In genomic region chr14:55587847-55588246, GRCh38 we compare ENCODE assay signal across 15 cellular contexts. TPM values are rescaled to one million over a fixed set of nuclear protein-coding genes. Genes with fewer than 3 reads are reported as not detected.
DNase-seq lines count a peak whose midpoint lies in the region; ATAC-seq, FAIRE-seq and TF ChIP-seq lines count a peak whose summit lies in the region.
"Had no signal": no experiment of that assay in that cellular context is flagged by ENCODE, and none has a peak within 500 bp of the region (broad histone marks: within the 10 kb centered on the region; RNA-seq: fewer than 3 reads in every experiment).

No MANE protein-coding gene starts in this region.

- H3K4me2 ChIP-seq in PC-3 (ENCODE audit: low read length) (peak overlapping the region; percentile 18; the same call in 1 of the 2 replicates), fibroblast of lung (ENCODE audit: extremely low read depth, insufficient read depth, low read length) (peak overlapping the region; percentile 23)
- H3K4me2 ChIP-seq: BLaER1 treated with 17β-estradiol and CSF1 and Interleukin-3, amounts not matched to agents 10 nM and 100 nM had no signal

- H3F3A ChIP-seq in PC-3 (ENCODE audit: low read length, unreplicated experiment): no peaks in the 10 kb centered on the region

- TF ChIP-seq CTCF in PC-3 (conservative IDR thresholded peaks at IDR 0.05; ENCODE audit: low read depth, low read length): no peak
- no peak for TF ChIP-seq CTCF in fibroblast of lung (conservative IDR thresholded peaks at IDR 0.05 in 1 of 2, IDR thresholded peaks at IDR 0.05 in 1 of 2; ENCODE audit: low read depth in 1 of 2, low read length in 2 of 2)
- TF ChIP-seq CTCF in gastrocnemius medialis (IDR thresholded peaks at IDR 0.05 in 4 of 5, conservative IDR thresholded peaks at IDR 0.05 in 1 of 5): no peak

- no peak overlapping the region for H3K27ac ChIP-seq in PC-3 (ENCODE audit: low read length)
- H3K27ac ChIP-seq in fibroblast of lung (ENCODE audit: insufficient read depth, low read length): no peak overlapping the region
- peak overlapping the region in 3 of 4 donors; percentile 98 to 99 (median 98) for H3K27ac ChIP-seq in gastrocnemius medialis
- H3K27ac ChIP-seq in CD4-positive, alpha-beta memory T cell (ENCODE audit: low read depth, low read length): no peak overlapping the region
- H3K27ac ChIP-seq: BLaER1 treated with 17β-estradiol and CSF1 and Interleukin-3, amounts not matched to agents 10 nM and 100 nM; Peyer's patch had no signal

- no peak for TF ChIP-seq POLR2A in gastrocnemius medialis (IDR thresholded peaks at IDR 0.05)

- no peaks in the 10 kb centered on the region for H3K9me3 Mint-ChIP-seq in CD4-positive, alpha-beta memory T cell

- intact Hi-C loops in PC-3 (cut with micrococcal nuclease): no loop called here
- intact Hi-C loops in gastrocnemius medialis (cut with DNase I; ENCODE audit: low total_unique reads): no loop called here
- intact Hi-C loops in head of caudate nucleus (cut with DNase I): no loop called here
- intact Hi-C loops in CD4-positive, alpha-beta memory T cell (cut with micrococcal nuclease): loop anchor here (10.0 kb wide), 1 partner anchor 683 kb away; the partner anchor contains the start of gene GCH1

- H3K27me3 ChIP-seq in PC-3 (ENCODE audit: low read length) (no peaks in the 10 kb centered on the region), fibroblast of lung (ENCODE audit: control insufficient read depth, insufficient read depth, low read length) (no peaks in the 10 kb centered on the region), gastrocnemius medialis (no peaks in the 10 kb centered on the region)
- H3K27me3 ChIP-seq in CD4-positive, alpha-beta memory T cell (ENCODE audit: insufficient read depth, low read length): no peaks in the 10 kb centered on the region
- H3K27me3 ChIP-seq: BLaER1 treated with 17β-estradiol and CSF1 and Interleukin-3, amounts not matched to agents 10 nM and 100 nM; Peyer's patch had no signal

- BruUV-seq in PC-3 (replicated peaks; lab: Mats Ljungman, UMichigan): no TSS peak

- no peaks in the 10 kb centered on the region for H3K27me3 Mint-ChIP-seq in CD4-positive, alpha-beta memory T cell

- POLR2A ChIA-PET in PC-3 (lab: Charles Lee; ENCODE audit: unreplicated experiment): no interaction called here
- POLR2A ChIA-PET in CD4-positive, alpha-beta memory T cell (lab: Charles Lee; ENCODE audit: partially characterized antibody): interaction anchor here (0.6 kb wide), 1 partner anchor 328 kb away, joined by 4 read pairs; no protein-coding TSS in a partner anchor

- H4K20me1 ChIP-seq in PC-3 (ENCODE audit: low read length): peaks cover 82% of the 10 kb centered on the region
- peaks cover 3% of the 10 kb centered on the region for H4K20me1 ChIP-seq in fibroblast of lung (ENCODE audit: control insufficient read depth, extremely low read depth, insufficient read depth, low read length)

- FAIRE-seq in G401.6 (lab: Jason Lieb, UNC): peak; percentile 21

- peaks cover 41 to 65% (median 54%) of the 10 kb centered on the region in 4 donors for H3K4me1 Mint-ChIP-seq in CD4-positive, alpha-beta memory T cell

- H3K9ac ChIP-seq in PC-3 (ENCODE audit: low read length) (no peak overlapping the region), fibroblast of lung (ENCODE audit: insufficient read depth, low read length) (no peak overlapping the region)
- H3K9ac ChIP-seq: BLaER1 treated with 17β-estradiol and CSF1 and Interleukin-3, amounts not matched to agents 10 nM and 100 nM had no signal

- peak overlapping the region in 1 of 8 donors; percentile 27 for H3K4me3 Mint-ChIP-seq in CD4-positive, alpha-beta memory T cell

- CTCF ChIA-PET in PC-3 (lab: Charles Lee): interaction anchor here (0.6 kb wide), 1 partner anchor 150 kb away, joined by 4 read pairs; no protein-coding TSS in a partner anchor
- CTCF ChIA-PET in CD4-positive, alpha-beta memory T cell (lab: Charles Lee; ENCODE audit: partially characterized antibody): interaction anchor here (0.7 to 1.0 kb wide), 2 partner anchors 12 to 13 kb away, joined by 3 read pairs; no protein-coding TSS in a partner anchor

- H3K9me3 ChIP-seq in PC-3 (ENCODE audit: low read length): no peaks in the 10 kb centered on the region
- H3K9me3 ChIP-seq in fibroblast of lung (ENCODE audit: control insufficient read depth, insufficient read depth, low read depth, low read length): no peaks in the 10 kb centered on the region
- no peaks in the 10 kb centered on the region for H3K9me3 ChIP-seq in gastrocnemius medialis
- no peaks in the 10 kb centered on the region for H3K9me3 ChIP-seq in CD4-positive, alpha-beta memory T cell (ENCODE audit: control insufficient read depth in 1 of 2, low read length in 2 of 2)
- H3K9me3 ChIP-seq: Peyer's patch had no signal

- 0 out of 2 replicates have a peak, but pooled peaks cover 4% of the 10 kb centered on the region for H3K36me3 ChIP-seq in PC-3 (ENCODE audit: low read depth, low read length)
- H3K36me3 ChIP-seq in fibroblast of lung (ENCODE audit: control insufficient read depth, insufficient read depth, low read length): no peaks in the 10 kb centered on the region
- no peaks in the 10 kb centered on the region for H3K36me3 ChIP-seq in gastrocnemius medialis
- H3K36me3 ChIP-seq in CD4-positive, alpha-beta memory T cell (ENCODE audit: insufficient read depth, low read length): no peaks in the 10 kb centered on the region
- H3K36me3 ChIP-seq: Peyer's patch had no signal

- peaks cover 0 to 5% of the 10 kb centered on the region in 2 donors for H3K36me3 Mint-ChIP-seq in CD4-positive, alpha-beta memory T cell

- H3K4me1 ChIP-seq in PC-3 (ENCODE audit: insufficient read depth, low read length): peaks cover 71% of the 10 kb centered on the region
- peaks cover 13% of the 10 kb centered on the region for H3K4me1 ChIP-seq in fibroblast of lung (ENCODE audit: control insufficient read depth, extremely low read depth, insufficient read depth, low read length)
- peaks cover 77 to 97% of the 10 kb centered on the region in 2 donors for H3K4me1 ChIP-seq in gastrocnemius medialis
- H3K4me1 ChIP-seq in CD4-positive, alpha-beta memory T cell (ENCODE audit: insufficient read depth, low read length): peaks cover 61% of the 10 kb centered on the region

- H2AFZ ChIP-seq in PC-3 (ENCODE audit: low read length) (no peak overlapping the region), fibroblast of lung (ENCODE audit: low read length) (no peak overlapping the region)

- H3K27ac Mint-ChIP-seq in CD4-positive, alpha-beta memory T cell: no peak overlapping the region

- H3K9me2 ChIP-seq in PC-3 (replicated peaks; ENCODE audit: low read length): no peaks in the 10 kb centered on the region

- ATAC-seq in PC-3 (no peak), gastrocnemius medialis (no peak), GM19351 (IDR thresholded peaks at IDR 0.05; ENCODE audit: unreplicated experiment) (no peak)

- H3K4me3 ChIP-seq in PC-3 (ENCODE audit: low read length) (no peak overlapping the region), fibroblast of lung (replicated peaks in 1 of 4; ENCODE audit: control extremely low read depth in 1 of 4, insufficient read depth in 1 of 4, low read depth in 3 of 4, low read length in 4 of 4) (no peak overlapping the region), gastrocnemius medialis (no peak overlapping the region)
- H3K4me3 ChIP-seq in CD4-positive, alpha-beta memory T cell (ENCODE audit: low read length in 2 of 2): no peak overlapping the region
- H3K4me3 ChIP-seq: BLaER1 treated with 17β-estradiol and CSF1 and Interleukin-3, amounts not matched to agents 10 nM and 100 nM; Peyer's patch had no signal

- no peak for DNase-seq in PC-3
- no peak for DNase-seq in fibroblast of lung (ENCODE audit: low read depth in 2 of 2)
- DNase-seq in gastrocnemius medialis: no peak
- DNase-seq in head of caudate nucleus: no peak
- no peak for DNase-seq in CD4-positive, alpha-beta memory T cell
- DNase-seq: KBM-7, NCI-H187 treated with DMSO at 0.1 percent for 48 hours, NCI-H2171, NCI-H510A, NCI-H82, Peyer's patch, SHP77 had no signal

- in situ Hi-C loops in gastrocnemius medialis (cut with MboI; ENCODE audit: low sequenced_read_pairs in 4 of 4): no loop called here

- H3K79me2 ChIP-seq in PC-3 (ENCODE audit: low read length) (peaks cover 100% of the 10 kb centered on the region), fibroblast of lung (ENCODE audit: control insufficient read depth, insufficient read depth, low read length) (peaks cover 88% of the 10 kb centered on the region)

RNA-seq across cellular contexts. Expression of gene KTN1, which starts 7.8 kb away (rescaled TPM):
- 249 and 251 TPM in 2 replicates for total RNA-seq in PC-3 (2014; rRNA removed)
- total RNA-seq in fibroblast of lung: 157 and 164 TPM in 2 replicates
- 90.7 and 126 TPM in 2 replicates for polyA plus RNA-seq in fibroblast of lung
- polyA plus RNA-seq in fibroblast of lung (2012): 78.2 and 102 TPM in 2 replicates
- 0.56 and 7.3 TPM in 2 replicates for polyA minus RNA-seq in fibroblast of lung (ENCODE audit: low replicate concordance)
- total RNA-seq in gastrocnemius medialis: 100 to 1,000 TPM; 256 to 373 (median 327) TPM
- total RNA-seq in CD4-positive, alpha-beta memory T cell: 100 to 1,000 TPM; 126 to 133 TPM
- polyA plus RNA-seq in CD4-positive, alpha-beta memory T cell: 10 to 100 TPM; 15.7 to 61.8 TPM

Comparison
In these comparisons a context has a peak if more than half of its experiments do, and no peak if none do; other contexts are left out.
1. H3K27ac ChIP-seq: peak in gastrocnemius medialis (3 of 4); none in PC-3 (single experiment), fibroblast of lung (single experiment) and CD4-positive, alpha-beta memory T cell (single experiment).